In the genomic region with DNA sequence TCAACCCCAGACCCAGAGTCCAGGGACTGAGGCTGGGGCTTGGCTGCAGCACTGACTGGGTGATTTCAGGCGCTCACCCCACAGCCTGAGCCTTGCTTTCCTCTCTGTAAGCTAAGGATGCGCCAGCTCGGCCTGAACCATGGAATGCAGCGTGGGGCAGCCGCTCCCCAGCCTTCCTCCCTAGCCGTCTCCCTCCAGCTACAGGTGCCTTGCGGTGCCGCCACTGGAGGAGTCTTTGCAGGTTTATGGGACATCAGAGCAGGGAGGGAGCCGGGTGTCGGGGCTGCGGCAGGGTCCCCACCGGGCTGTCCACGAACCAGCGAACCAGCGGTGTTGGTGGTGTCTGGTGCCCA, we compare ENCODE assay signal across 8 cellular contexts. TPM values are rescaled to one million over a fixed set of nuclear protein-coding genes. Genes with fewer than 3 reads are reported as not detected.
DNase-seq lines count a peak whose midpoint lies in the region; ATAC-seq and TF ChIP-seq lines count a peak whose summit lies in the region.

No MANE protein-coding gene starts in this region.

- TF ChIP-seq EP300 in gastroesophageal sphincter (IDR thresholded peaks at IDR 0.05), result no peak

- peak overlapping the region; percentile 90 for H3K4me2 ChIP-seq in OCI-LY3 (ENCODE audit: low read length)
- H3K4me2 ChIP-seq in osteoblast (ENCODE audit: insufficient read depth, low read length), result peak overlapping the region; percentile 84

- ATAC-seq in gastroesophageal sphincter, result peak; percentile 51
- no peak for ATAC-seq in GM19467 (IDR thresholded peaks at IDR 0.05; ENCODE audit: unreplicated experiment)

- H2AFZ ChIP-seq in OCI-LY3 (ENCODE audit: low read depth, low read length) (no peak overlapping the region), osteoblast (ENCODE audit: low read length) (no peak overlapping the region)

- WGBS in gastroesophageal sphincter (ENCODE audit: low coverage in 1 of 2), 2 donors, result no CpG with 5 or more reads among the region's 15 CpGs

- H3K4me3 ChIP-seq in AG10803 (ENCODE audit: low read length) (peak overlapping the region; percentile 54), OCI-LY3 (ENCODE audit: low read length) (peak overlapping the region; percentile 76), gastroesophageal sphincter (peak overlapping the region; percentile 42 to 60), osteoblast (ENCODE audit: insufficient read depth, low read length) (peak overlapping the region; percentile 68)

- TF ChIP-seq CTCF in AG10803 (conservative IDR thresholded peaks at IDR 0.05; ENCODE audit: low read length) (no peak), OCI-LY3 (IDR thresholded peaks at IDR 0.05; ENCODE audit: low read depth, low read length) (no peak), gastroesophageal sphincter (IDR thresholded peaks at IDR 0.05) (no peak), osteoblast (IDR thresholded peaks at IDR 0.05; ENCODE audit: extremely low read depth, low read depth, low read length) (no peak), RWPE1 (conservative IDR thresholded peaks at IDR 0.05; ENCODE audit: low read depth) (no peak)

- H3K36me3 ChIP-seq in OCI-LY3 (replicated peaks; ENCODE audit: low read depth, low read length), result no peaks in the 10 kb centered on the region
- no peaks in the 10 kb centered on the region for H3K36me3 ChIP-seq in gastroesophageal sphincter
- no peaks in the 10 kb centered on the region for H3K36me3 ChIP-seq in osteoblast (ENCODE audit: insufficient read depth, low read length)

- DNase-seq in AG10803 (ENCODE audit: low read depth) (no peak), osteoblast (ENCODE audit: insufficient read length, low spot score, missing footprints) (no peak), RWPE1 (ENCODE audit: low spot score) (no peak), NCI-H1930 (lab: John Stamatoyannopoulos, UW) (no peak), HT-29 (ENCODE audit: low spot score) (no peak)

- POLR2A ChIA-PET in RWPE1 (lab: Yijun Ruan, JAX; ENCODE audit: low non-redundant PET), result no interaction called here

- H3K4me1 ChIP-seq in OCI-LY3 (ENCODE audit: low read length) (peaks cover 12% of the 10 kb centered on the region), gastroesophageal sphincter (peaks cover 0 to 30% (median 11%) of the 10 kb centered on the region in 3 donors), osteoblast (ENCODE audit: insufficient read depth, low read length) (no peaks in the 10 kb centered on the region)

- no peaks in the 10 kb centered on the region for H3K9me3 ChIP-seq in OCI-LY3 (ENCODE audit: insufficient read depth, low read length)
- no peaks in the 10 kb centered on the region for H3K9me3 ChIP-seq in gastroesophageal sphincter
- no peaks in the 10 kb centered on the region for H3K9me3 ChIP-seq in osteoblast (ENCODE audit: low read depth, low read length)

- TF ChIP-seq POLR2A in gastroesophageal sphincter (IDR thresholded peaks at IDR 0.05), result no peak

- H3K9ac ChIP-seq in OCI-LY3 (ENCODE audit: low read length), result peak overlapping the region; percentile 57

- H3K79me2 ChIP-seq in OCI-LY3 (ENCODE audit: low read length), result no peaks in the 10 kb centered on the region
- no peaks in the 10 kb centered on the region for H3K79me2 ChIP-seq in osteoblast (ENCODE audit: insufficient read depth, low read length)

- CTCF ChIA-PET in RWPE1 (lab: Yijun Ruan, JAX), result interaction anchor here (1.0 kb wide), 1 partner anchor 10 kb away, joined by 4 read pairs; no protein-coding TSS in a partner anchor

- H3K27me3 ChIP-seq in OCI-LY3 (ENCODE audit: low read depth, low read length), result peaks cover 15% of the 10 kb centered on the region; the same call in 1 of the 2 replicates
- H3K27me3 ChIP-seq in gastroesophageal sphincter, result no peaks in the 10 kb centered on the region
- peaks cover 24% of the 10 kb centered on the region for H3K27me3 ChIP-seq in osteoblast (ENCODE audit: insufficient read depth, low read length)

- peaks cover 2% of the 10 kb centered on the region; the same call in 1 of the 2 replicates for H4K20me1 ChIP-seq in OCI-LY3 (ENCODE audit: insufficient read depth, low read length)
- peaks cover 26% of the 10 kb centered on the region for H4K20me1 ChIP-seq in osteoblast (ENCODE audit: insufficient read depth, low read length)

- H3K27ac ChIP-seq in OCI-LY3 (ENCODE audit: low read length), result no peak overlapping the region
- peak overlapping the region in 1 of 4 donors; percentile 69 for H3K27ac ChIP-seq in gastroesophageal sphincter
- H3K27ac ChIP-seq in osteoblast (ENCODE audit: low read depth, low read length), result no peak overlapping the region
- H3K27ac ChIP-seq in RWPE1, result no peak overlapping the region

RNA-seq across cellular contexts. Expression of gene PPP2R5C, which starts 19.4 kb away (rescaled TPM):
- total RNA-seq in gastroesophageal sphincter, result 100 to 1,000 TPM; 123 to 199 (median 131) TPM
- 101 and 111 TPM in 2 replicates for total RNA-seq in osteoblast
- 41.4 and 47.9 TPM in 2 replicates for total RNA-seq in HT-29 (2014; rRNA removed; shearing (Covaris generic))
